ENCODE assay signal across 1 cellular context in genomic region chr6:52312461-52312860, GRCh38.
TF ChIP-seq lines count a peak whose summit lies in the region.

No MANE protein-coding gene starts in this region.

TF ChIP-seq in K562, 482 proteins besides CTCF, POLR2A, EP300 and RAD21:
- no peak for TF ChIP-seq POLR2B (IDR thresholded peaks at IDR 0.05; ENCODE audit: low read depth, partially characterized antibody)
- no peak for TF ChIP-seq ARHGAP35 (IDR thresholded peaks at IDR 0.05; ENCODE audit: partially characterized antibody)
- TF ChIP-seq C11orf30 (IDR thresholded peaks at IDR 0.05; ENCODE audit: low read depth), result peak; percentile 37; the same call in 1 of the 2 replicates
- TF ChIP-seq DLX4 (CRISPR knock-in tag; IDR thresholded peaks at IDR 0.05), result no peak
- no peak for TF ChIP-seq DEAF1 (CRISPR knock-in tag; IDR thresholded peaks at IDR 0.05)
- no peak for TF ChIP-seq MTF1 (CRISPR knock-in tag; IDR thresholded peaks at IDR 0.05; ENCODE audit: borderline replicate concordance)
- no peak for TF ChIP-seq E2F5 (CRISPR knock-in tag; IDR thresholded peaks at IDR 0.05)
